ENCODE assay signal across 13 cellular contexts in genomic region chr16:11303405-11304138, GRCh38. TPM values are rescaled to one million over a fixed set of nuclear protein-coding genes. Genes with fewer than 3 reads are reported as not detected.
DNase-seq lines count a peak whose midpoint lies in the region; ATAC-seq and TF ChIP-seq lines count a peak whose summit lies in the region.
"Had no signal": no experiment of that assay in that cellular context is flagged by ENCODE, and none has a peak within 500 bp of the region (broad histone marks: within the 10 kb centered on the region; RNA-seq: fewer than 3 reads in every experiment).

No MANE protein-coding gene starts in this region.

- peaks cover 18% of the 10 kb centered on the region for H3K4me1 ChIP-seq in lower lobe of right lung

- H3K9me3 Mint-ChIP-seq in Calu3 (ENCODE audit: low read depth, unreplicated experiment), result no peaks in the 10 kb centered on the region
- H3K9me3 Mint-ChIP-seq: activated CD4-positive, alpha-beta memory T cell treated with anti-CD3 and anti-CD28 coated beads for 36 hours; activated naive CD4-positive, alpha-beta T cell treated with anti-CD3 and anti-CD28 coated beads, Interleukin-2, amount 10 ng/mL, durations not matched to agents 7 days and 5 days had no signal

- peaks cover 7% of the 10 kb centered on the region for H3K27me3 Mint-ChIP-seq in Calu3 (ENCODE audit: unreplicated experiment)
- H3K27me3 Mint-ChIP-seq: activated CD4-positive, alpha-beta memory T cell treated with anti-CD3 and anti-CD28 coated beads for 36 hours had no signal

- intact Hi-C loops in Calu3 (cut with micrococcal nuclease; ENCODE audit: unreplicated experiment), result no loop called here
- intact Hi-C loops in lower lobe of right lung (cut with DNase I), result no loop called here

- H3K4me3 ChIP-seq in lower lobe of right lung, result no peak overlapping the region
- H3K4me3 ChIP-seq: tibial nerve had no signal

- no peak for TF ChIP-seq CTCF in Calu3 (IDR thresholded peaks at IDR 0.05; ENCODE audit: unreplicated experiment)
- TF ChIP-seq CTCF in lower lobe of right lung (IDR thresholded peaks at IDR 0.05), result no peak

- peaks cover 5% of the 10 kb centered on the region for H3K36me3 Mint-ChIP-seq in Calu3 (ENCODE audit: insufficient read depth, unreplicated experiment)
- H3K36me3 Mint-ChIP-seq: activated CD4-positive, alpha-beta memory T cell treated with anti-CD3 and anti-CD28 coated beads for 36 hours; activated naive CD4-positive, alpha-beta T cell treated with anti-CD3 and anti-CD28 coated beads, Interleukin-2, amount 10 ng/mL, durations not matched to agents 7 days and 5 days had no signal

- no peak overlapping the region for H3K27ac Mint-ChIP-seq in Calu3 (ENCODE audit: unreplicated experiment)
- H3K27ac Mint-ChIP-seq: activated CD4-positive, alpha-beta memory T cell treated with anti-CD3 and anti-CD28 coated beads for 36 hours; activated naive CD4-positive, alpha-beta T cell treated with anti-CD3 and anti-CD28 coated beads, Interleukin-2, amount 10 ng/mL, durations not matched to agents 7 days and 5 days had no signal

- H3K4me1 Mint-ChIP-seq in Calu3 (ENCODE audit: low read depth, unreplicated experiment), result peaks cover 19% of the 10 kb centered on the region

- ATAC-seq in lower lobe of right lung, result peak; percentile 83 to 87
- ATAC-seq in HG02970 (IDR thresholded peaks at IDR 0.05; ENCODE audit: low FRiP score, unreplicated experiment), result no peak

- H3K36me3 ChIP-seq in lower lobe of right lung, result no peaks in the 10 kb centered on the region
- H3K36me3 ChIP-seq: tibial nerve had no signal

- CTCF ChIA-PET in Calu3 (lab: Charles Lee), result interaction anchor here (0.6 to 1.9 kb wide), 2 partner anchors 35 to 48 kb away, joined by 3 to 4 read pairs; partner anchors contain the start of gene SOCS1

- H3K27me3 ChIP-seq in lower lobe of right lung (ENCODE audit: low read depth), result no peaks in the 10 kb centered on the region
- H3K27me3 ChIP-seq: tibial nerve had no signal

- peak overlapping the region; percentile 21 for H3K4me3 Mint-ChIP-seq in Calu3 (ENCODE audit: low read depth, unreplicated experiment)
- H3K4me3 Mint-ChIP-seq: activated CD4-positive, alpha-beta memory T cell treated with anti-CD3 and anti-CD28 coated beads for 36 hours; activated naive CD4-positive, alpha-beta T cell treated with anti-CD3 and anti-CD28 coated beads, Interleukin-2, amount 10 ng/mL, durations not matched to agents 7 days and 5 days had no signal

- no peaks in the 10 kb centered on the region for H3K9me3 ChIP-seq in lower lobe of right lung
- H3K9me3 ChIP-seq: tibial nerve had no signal

- BruUV-seq in Calu3 (replicated peaks; lab: Mats Ljungman, UMichigan), result no TSS peak

- H3K27ac ChIP-seq in lower lobe of right lung, result peak overlapping the region; percentile 58

- DNase-seq in Calu3 (peak; percentile 63), MV-4-11 (lab: John Stamatoyannopoulos, UW) (peak; percentile 3), SK-N-DZ (ENCODE audit: low spot score) (peak; percentile 97), lower lobe of right lung (peak; percentile 60), NCI-H2107 (lab: John Stamatoyannopoulos, UW) (no peak)
- DNase-seq in activated CD8-positive, alpha-beta memory T cell treated with anti-CD3 and anti-CD28 coated beads for 24 hours, result no peak
- no peak for DNase-seq in stimulated activated CD4-positive, alpha-beta T cell treated with anti-CD3 and anti-CD28 coated beads, Interleukin-12 subunit alpha, Interleukin-12 subunit beta, amount 100 ng/mL, for 4 hours
- DNase-seq: activated CD4-positive, alpha-beta memory T cell treated with anti-CD3 and anti-CD28 coated beads for 36 hours; activated naive CD4-positive, alpha-beta T cell treated with anti-CD3 and anti-CD28 coated beads, Interleukin-2, amount 10 ng/mL, durations not matched to agents 7 days and 5 days; NCI-H2227 treated with DMSO at 0.1 percent for 48 hours had no signal

RNA-seq across cellular contexts. Expression of gene PRM1, which starts 22.4 kb away (rescaled TPM):
- total RNA-seq in Calu3 (2022) (not detected in 2 replicates), lower lobe of right lung (not detected)
- polyA plus RNA-seq in SK-N-DZ (2014; cell fraction: cytosol; rRNA removed), result not detected in 2 replicates
- polyA plus RNA-seq in SK-N-DZ (2014; cell fraction: nucleus; rRNA removed), result not detected in 2 replicates
- total RNA-seq: activated CD4-positive, alpha-beta memory T cell treated with anti-CD3 and anti-CD28 coated beads for 36 hours; glomerular endothelial cell; tibial nerve had no signal

RNA-seq across cellular contexts. Expression of gene PRM2, which starts 27.3 kb away (rescaled TPM):
- total RNA-seq in Calu3 (2022), result not detected in 2 replicates
- polyA plus RNA-seq in SK-N-DZ (2014; cell fraction: cytosol; rRNA removed), result not detected in 2 replicates
- not detected in 2 replicates for polyA plus RNA-seq in SK-N-DZ (2014; cell fraction: nucleus; rRNA removed)
- not detected for total RNA-seq in lower lobe of right lung
- total RNA-seq: activated CD4-positive, alpha-beta memory T cell treated with anti-CD3 and anti-CD28 coated beads for 36 hours; glomerular endothelial cell; tibial nerve had no signal

RNA-seq across cellular contexts. Expression of gene PRM3, which starts 30.1 kb away (rescaled TPM):
- total RNA-seq in Calu3 (2022) (not detected in 2 replicates), lower lobe of right lung (not detected)
- polyA plus RNA-seq in SK-N-DZ (2014; cell fraction: cytosol; rRNA removed), result not detected in 2 replicates
- polyA plus RNA-seq in SK-N-DZ (2014; cell fraction: nucleus; rRNA removed), result not detected in 2 replicates
- total RNA-seq: activated CD4-positive, alpha-beta memory T cell treated with anti-CD3 and anti-CD28 coated beads for 36 hours; glomerular endothelial cell; tibial nerve had no signal

RNA-seq across cellular contexts. Expression of gene TNP2, which starts 34.4 kb away (rescaled TPM):
- total RNA-seq in Calu3 (2022) (not detected in 2 replicates), lower lobe of right lung (not detected)
- not detected in 2 replicates for polyA plus RNA-seq in SK-N-DZ (2014; cell fraction: cytosol; rRNA removed)
- polyA plus RNA-seq in SK-N-DZ (2014; cell fraction: nucleus; rRNA removed), result not detected in 2 replicates
- total RNA-seq: activated CD4-positive, alpha-beta memory T cell treated with anti-CD3 and anti-CD28 coated beads for 36 hours; glomerular endothelial cell; tibial nerve had no signal

RNA-seq across cellular contexts. Expression of gene RMI2, which starts 41.7 kb away (rescaled TPM):
- total RNA-seq in Calu3 (2022), result 55.4 and 63.2 TPM in 2 replicates
- 73.7 and 89.4 TPM in 2 replicates for polyA plus RNA-seq in SK-N-DZ (2014; cell fraction: cytosol; rRNA removed)
- polyA plus RNA-seq in SK-N-DZ (2014; cell fraction: nucleus; rRNA removed), result 36.9 and 47.1 TPM in 2 replicates
- total RNA-seq in lower lobe of right lung, result 1.7 TPM

Comparison
In these comparisons a context has a peak if more than half of its experiments do, and no peak if none do; other contexts are left out.
1. DNase-seq: peak in Calu3 (single experiment), MV-4-11 (single experiment), SK-N-DZ (single experiment) and lower lobe of right lung (single experiment); none in activated CD8-positive, alpha-beta memory T cell treated with anti-CD3 and anti-CD28 coated beads for 24 hours (single experiment), NCI-H2107 (single experiment) and stimulated activated CD4-positive, alpha-beta T cell treated with anti-CD3 and anti-CD28 coated beads, Interleukin-12 subunit alpha, Interleukin-12 subunit beta, amount 100 ng/mL, for 4 hours (single experiment).